ENCODE assay signal across 27 cellular contexts in the genomic region with DNA sequence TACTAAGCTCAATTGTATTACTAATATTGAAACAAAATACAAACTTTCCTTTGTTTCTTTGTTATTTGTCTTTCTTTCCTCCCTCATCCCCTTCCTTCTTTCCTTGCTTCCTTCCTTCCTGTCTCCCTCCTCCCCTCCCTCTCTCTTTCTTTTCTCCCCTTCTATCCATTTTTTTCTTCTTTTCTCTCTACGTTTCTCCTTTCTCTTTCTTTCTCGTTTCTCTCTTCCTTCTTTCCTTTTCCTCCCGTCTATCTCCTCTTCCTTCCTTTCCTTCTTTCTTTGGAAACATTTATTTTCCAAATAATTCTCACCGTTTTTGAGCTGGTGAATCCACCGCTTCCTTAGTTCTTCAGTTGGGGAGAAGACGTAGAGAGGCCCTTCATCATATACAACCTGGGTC. TPM values are rescaled to one million over a fixed set of nuclear protein-coding genes. Genes with fewer than 3 reads are reported as not detected.
"Had no signal": no experiment of that assay in that cellular context is flagged by ENCODE, and none has a peak within 500 bp of the region (broad histone marks: within the 10 kb centered on the region; RNA-seq: fewer than 3 reads in every experiment).

No MANE protein-coding gene starts in this region.

- H3K36me3 Mint-ChIP-seq: activated naive CD4-positive, alpha-beta T cell treated with anti-CD3 and anti-CD28 coated beads, Interleukin-2, amount 10 ng/mL, durations not matched to agents 7 days and 5 days; activated naive CD8-positive, alpha-beta T cell treated with anti-CD3 and anti-CD28 coated beads for 36 hours had no signal

- H3K4me2 ChIP-seq: SK-N-SH had no signal

- H3K27ac Mint-ChIP-seq: activated CD4-positive, alpha-beta memory T cell treated with anti-CD3 and anti-CD28 coated beads, Interleukin-2, amount 10 ng/mL, durations not matched to agents 7 days and 5 days; activated CD4-positive, alpha-beta T cell treated with anti-CD3 and anti-CD28 coated beads for 36 hours; activated naive CD4-positive, alpha-beta T cell treated with anti-CD3 and anti-CD28 coated beads, Interleukin-2, amount 10 ng/mL, durations not matched to agents 7 days and 5 days; activated naive CD8-positive, alpha-beta T cell treated with anti-CD3 and anti-CD28 coated beads for 36 hours; activated T-helper 17 cell treated with anti-CD3 and anti-CD28 coated beads, Interleukin-2, amount 50 U/mL, for 72 hours had no signal

- H3K4me3 Mint-ChIP-seq: activated CD4-positive, alpha-beta memory T cell treated with anti-CD3 and anti-CD28 coated beads, Interleukin-2, amount 10 ng/mL, durations not matched to agents 7 days and 5 days; activated CD4-positive, alpha-beta T cell treated with anti-CD3 and anti-CD28 coated beads for 36 hours; activated naive CD4-positive, alpha-beta T cell treated with anti-CD3 and anti-CD28 coated beads, Interleukin-2, amount 10 ng/mL, durations not matched to agents 7 days and 5 days; activated naive CD8-positive, alpha-beta T cell treated with anti-CD3 and anti-CD28 coated beads for 36 hours; activated T-helper 17 cell treated with anti-CD3 and anti-CD28 coated beads, Interleukin-2, amount 50 U/mL, for 72 hours had no signal

- H3K27me3 Mint-ChIP-seq: activated CD4-positive, alpha-beta memory T cell treated with anti-CD3 and anti-CD28 coated beads, Interleukin-2, amount 10 ng/mL, durations not matched to agents 7 days and 5 days; activated CD4-positive, alpha-beta T cell treated with anti-CD3 and anti-CD28 coated beads for 36 hours; activated naive CD8-positive, alpha-beta T cell treated with anti-CD3 and anti-CD28 coated beads for 36 hours; activated T-helper 17 cell treated with anti-CD3 and anti-CD28 coated beads, Interleukin-2, amount 50 U/mL, for 72 hours had no signal

- ATAC-seq: activated CD4-positive, alpha-beta T cell treated with anti-CD3 and anti-CD28 coated beads for 36 hours; activated T-helper 17 cell treated with anti-CD3 and anti-CD28 coated beads, Interleukin-2, amount 50 U/mL, for 72 hours had no signal

- DNase-seq: activated CD4-positive, alpha-beta memory T cell treated with anti-CD3 and anti-CD28 coated beads, Interleukin-2, amount 10 ng/mL, durations not matched to agents 7 days and 5 days; activated CD4-positive, alpha-beta T cell treated with anti-CD3 and anti-CD28 coated beads for 36 hours; activated CD4-positive, alpha-beta T cell treated with anti-CD3 and anti-CD28 coated beads, Interleukin-2, amount 50 U/mL, for 1 hour; activated gamma-delta T cell treated with Interleukin-2 at 50 U/mL for 16 hours; activated naive CD4-positive, alpha-beta T cell treated with anti-CD3 and anti-CD28 coated beads, Interleukin-2, amount 10 ng/mL, durations not matched to agents 7 days and 5 days; activated naive CD8-positive, alpha-beta T cell treated with anti-CD3 and anti-CD28 coated beads for 36 hours; activated T-cell treated with anti-CD3 and anti-CD28 coated beads for 4 hours; activated T-cell treated with anti-CD3 and anti-CD28 coated beads, Interleukin-2, amount 50 U/mL, for 48 hours; brain microvascular endothelial cell; MM.1S; NCI-H1105 treated with DMSO at 0.1 percent for 48 hours; NCI-H1436 treated with DMSO at 0.1 percent for 48 hours; NCI-H187; NCI-H2081; NCI-H510A treated with DMSO at 0.1 percent for 48 hours; NCI-H69; NK-92 treated with Interleukin-12 subunit alpha and Interleukin-12 subunit beta, amount 100 ng/mL, for 24 hours; Peyer's patch; Right ventricle myocardium superior; SJCRH30; SK-N-SH; T-helper 1 cell had no signal

- H3K4me3 ChIP-seq: cardiac muscle cell, Peyer's patch, SJCRH30 had no signal

- H3K27ac ChIP-seq: brain microvascular endothelial cell, cardiac muscle cell, Peyer's patch, RWPE1, SJCRH30, VCaP had no signal

- H3K27me3 ChIP-seq: brain microvascular endothelial cell, cardiac muscle cell, Peyer's patch, SJCRH30 had no signal

- H3K4me1 Mint-ChIP-seq: activated CD4-positive, alpha-beta memory T cell treated with anti-CD3 and anti-CD28 coated beads, Interleukin-2, amount 10 ng/mL, durations not matched to agents 7 days and 5 days; activated naive CD4-positive, alpha-beta T cell treated with anti-CD3 and anti-CD28 coated beads, Interleukin-2, amount 10 ng/mL, durations not matched to agents 7 days and 5 days; activated naive CD8-positive, alpha-beta T cell treated with anti-CD3 and anti-CD28 coated beads for 36 hours; activated T-helper 17 cell treated with anti-CD3 and anti-CD28 coated beads, Interleukin-2, amount 50 U/mL, for 72 hours had no signal

- H3K36me3 ChIP-seq: brain microvascular endothelial cell, cardiac muscle cell, Peyer's patch, SJCRH30 had no signal

- H3K9ac ChIP-seq: SK-N-SH had no signal

- H3K9me3 ChIP-seq: Peyer's patch, SJCRH30, SK-N-SH had no signal

- H3K4me1 ChIP-seq: Peyer's patch, SJCRH30 had no signal

- H3K9me3 Mint-ChIP-seq: activated CD4-positive, alpha-beta memory T cell treated with anti-CD3 and anti-CD28 coated beads, Interleukin-2, amount 10 ng/mL, durations not matched to agents 7 days and 5 days; activated naive CD4-positive, alpha-beta T cell treated with anti-CD3 and anti-CD28 coated beads, Interleukin-2, amount 10 ng/mL, durations not matched to agents 7 days and 5 days; activated naive CD8-positive, alpha-beta T cell treated with anti-CD3 and anti-CD28 coated beads for 36 hours; activated T-helper 17 cell treated with anti-CD3 and anti-CD28 coated beads, Interleukin-2, amount 50 U/mL, for 72 hours had no signal

RNA-seq across cellular contexts. Expression of a gene that starts 16.3 kb away (rescaled TPM):
- total RNA-seq: activated CD4-positive, alpha-beta T cell treated with anti-CD3 and anti-CD28 coated beads for 36 hours; SJCRH30; T-helper 2 cell treated with Interferon-gamma antibody and Interleukin-4, amounts not matched to agents 100 ng/mL and 5 ng/mL, for 36 hours had no signal
- polyA plus RNA-seq: SK-N-SH had no signal
